In the genomic region with DNA sequence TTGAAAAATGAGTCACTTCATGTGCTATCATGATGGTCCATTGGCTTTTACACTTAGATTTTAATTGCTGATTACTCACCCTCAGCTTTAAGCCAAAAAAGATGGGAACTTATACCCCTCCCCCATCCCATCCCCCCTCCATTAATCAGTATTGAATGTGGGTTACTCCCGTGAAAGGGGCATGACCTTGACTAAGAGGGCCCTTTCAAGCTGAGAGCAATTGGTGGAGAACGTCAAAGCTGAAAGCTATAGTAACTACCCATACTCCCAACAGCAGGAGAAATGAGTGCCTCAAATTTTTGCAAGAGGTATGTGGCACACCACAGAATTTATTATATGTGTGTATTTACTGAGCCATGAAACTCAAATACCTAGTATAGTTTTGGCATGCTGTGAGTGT, we compare ENCODE assay signal across 13 cellular contexts.
DNase-seq lines count a peak whose midpoint lies in the region; TF ChIP-seq lines count a peak whose summit lies in the region.
"Had no signal": no experiment of that assay in that cellular context is flagged by ENCODE, and none has a peak within 500 bp of the region (broad histone marks: within the 10 kb centered on the region; RNA-seq: fewer than 3 reads in every experiment).

No MANE protein-coding gene starts in this region.

- no peak overlapping the region for H3K4me3 ChIP-seq in BJ (ENCODE audit: low read depth, low read length)
- H3K4me3 ChIP-seq in MG63 = no peak overlapping the region
- H3K4me3 ChIP-seq in epithelial cell of proximal tubule (ENCODE audit: low read depth, low read length) = no peak overlapping the region
- no peak overlapping the region for H3K4me3 ChIP-seq in retinal pigment epithelial cell (ENCODE audit: low read length)
- H3K4me3 ChIP-seq: SJCRH30 had no signal

- H3K27me3 ChIP-seq in BJ (ENCODE audit: control insufficient read depth, insufficient read depth, low read length) = no peaks in the 10 kb centered on the region
- H3K27me3 ChIP-seq in MG63 = no peaks in the 10 kb centered on the region

- no peak for TF ChIP-seq CTCF in BJ (IDR thresholded peaks at IDR 0.05; ENCODE audit: insufficient read depth, low read depth, low read length)
- TF ChIP-seq CTCF in epithelial cell of proximal tubule (conservative IDR thresholded peaks at IDR 0.05; ENCODE audit: low read depth, low read length) = no peak
- no peak for TF ChIP-seq CTCF in retinal pigment epithelial cell (conservative IDR thresholded peaks at IDR 0.05; ENCODE audit: low read depth, low read length)

- peak; percentile 26 for DNase-seq in BJ (ENCODE audit: low read depth)
- DNase-seq in MG63 = peak; percentile 38
- peak; percentile 32 for DNase-seq in epithelial cell of proximal tubule (ENCODE audit: low read depth)
- peak; percentile 76 for DNase-seq in retinal pigment epithelial cell (ENCODE audit: low read depth)
- DNase-seq in NCI-H2107 treated with DMSO at 0.1 percent for 48 hours (lab: John Stamatoyannopoulos, UW; ENCODE audit: unreplicated experiment) = no peak
- DNase-seq in nucleus accumbens (lab: John Stamatoyannopoulos, UW) = no peak
- DNase-seq in SW 1271 (lab: John Stamatoyannopoulos, UW) = no peak
- DNase-seq in SIG-M5 (lab: John Stamatoyannopoulos, UW) = no peak
- DNase-seq: H7, NCI-H1436, NCI-H2029, NCI-H774, SJCRH30 had no signal

- H3K9me3 ChIP-seq in MG63 = no peaks in the 10 kb centered on the region
- H3K9me3 ChIP-seq: SJCRH30 had no signal

- H3K36me3 ChIP-seq in BJ (ENCODE audit: control insufficient read depth, insufficient read depth, low read length) (no peaks in the 10 kb centered on the region), MG63 (no peaks in the 10 kb centered on the region)
- H3K36me3 ChIP-seq: SJCRH30 had no signal

- CTCF ChIA-PET in BJ (lab: Yijun Ruan, JAX) = interaction anchor here (0.7 kb wide), 1 partner anchor 152 kb away, joined by 4 read pairs; no protein-coding TSS in a partner anchor

- POLR2A ChIA-PET in BJ (lab: Charles Lee) = no interaction called here

Comparison
In these comparisons a context has a peak if more than half of its experiments do, and no peak if none do; other contexts are left out.
1. DNase-seq: peak in BJ (single experiment), MG63 (single experiment), epithelial cell of proximal tubule (single experiment) and retinal pigment epithelial cell (single experiment); none in NCI-H2107 treated with DMSO at 0.1 percent for 48 hours (single experiment), nucleus accumbens (0 of 56), SW 1271 (0 of 2) and SIG-M5 (single experiment).